ENCODE assay signal across 8 cellular contexts in the genomic region with DNA sequence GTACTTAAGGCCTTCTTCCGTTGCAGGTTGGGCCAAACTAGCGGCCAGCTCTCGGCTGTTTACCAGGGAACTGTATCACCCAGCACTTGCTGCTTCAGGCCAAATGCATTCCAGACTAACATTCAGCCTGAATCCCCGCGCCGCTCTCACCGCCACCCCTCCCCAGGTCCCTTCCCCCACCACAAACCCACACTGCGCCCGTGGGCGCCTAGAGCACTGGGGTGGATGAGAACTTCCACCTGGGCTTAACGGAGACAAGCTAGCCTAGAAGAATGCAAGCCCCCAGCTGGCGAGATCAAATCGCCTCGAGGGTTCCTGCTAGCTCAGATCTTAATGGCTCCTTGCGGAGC. TPM values are rescaled to one million over a fixed set of nuclear protein-coding genes. Genes with fewer than 3 reads are reported as not detected.
DNase-seq lines count a peak whose midpoint lies in the region; ATAC-seq and TF ChIP-seq lines count a peak whose summit lies in the region.

No MANE protein-coding gene starts in this region.

- TF ChIP-seq CTCF in CD8-positive, alpha-beta T cell (IDR thresholded peaks at IDR 0.05) = no peak
- TF ChIP-seq CTCF in left ventricle myocardium inferior (IDR thresholded peaks at IDR 0.05; ENCODE audit: borderline replicate concordance) (no peak), progenitor cell of endocrine pancreas (IDR thresholded peaks at IDR 0.05; ENCODE audit: unreplicated experiment) (no peak)

- intact Hi-C loops in CD8-positive, alpha-beta T cell (cut with DNase I, micrococcal nuclease) = loop anchor here (1.0 to 10.0 kb wide), 4 partner anchors 9 to 517 kb away; a partner anchor contains a TSS
- intact Hi-C loops in left ventricle myocardium inferior (cut with micrococcal nuclease) = no loop called here

- H3K27ac Mint-ChIP-seq in CD8-positive, alpha-beta T cell = peak overlapping the region; percentile 94
- peak overlapping the region; percentile 94 for H3K27ac Mint-ChIP-seq in activated naive CD8-positive, alpha-beta T cell treated with anti-CD3 and anti-CD28 coated beads, Interleukin-2, amount 50 U/mL, for 24 hours
- peak overlapping the region; percentile 99 for H3K27ac Mint-ChIP-seq in progenitor cell of endocrine pancreas

- TF ChIP-seq POLR2A in erythroblast (IDR thresholded peaks at IDR 0.05; ENCODE audit: low read length) = no peak

- H3K4me1 ChIP-seq in CD8-positive, alpha-beta T cell (ENCODE audit: insufficient read depth, low read length) = peaks cover 19% of the 10 kb centered on the region
- H3K4me1 ChIP-seq in left ventricle myocardium inferior = peaks cover 45% of the 10 kb centered on the region

- no peaks in the 10 kb centered on the region for H3K36me3 ChIP-seq in CD8-positive, alpha-beta T cell (ENCODE audit: insufficient read depth, low read length)
- no peaks in the 10 kb centered on the region for H3K36me3 ChIP-seq in left ventricle myocardium inferior

- CTCF ChIA-PET in CD8-positive, alpha-beta T cell (lab: Charles Lee) = interaction anchor here (1.3 to 1.9 kb wide), 4 partner anchors 9 to 25 kb away, joined by 3 to 8 read pairs (median 6); no protein-coding TSS in a partner anchor

- H3K27ac ChIP-seq in CD8-positive, alpha-beta T cell (ENCODE audit: low read depth, low read length) = peak overlapping the region; percentile 67
- H3K27ac ChIP-seq in left ventricle myocardium inferior (replicated peaks) = peak overlapping the region; percentile 93

- H3K9me3 ChIP-seq in CD8-positive, alpha-beta T cell (ENCODE audit: low read length) = no peaks in the 10 kb centered on the region
- peaks cover 6% of the 10 kb centered on the region for H3K9me3 ChIP-seq in left ventricle myocardium inferior (replicated peaks)

- no peaks in the 10 kb centered on the region for H3K9me3 Mint-ChIP-seq in CD8-positive, alpha-beta T cell
- H3K9me3 Mint-ChIP-seq in activated naive CD8-positive, alpha-beta T cell treated with anti-CD3 and anti-CD28 coated beads, Interleukin-2, amount 50 U/mL, for 24 hours = no peaks in the 10 kb centered on the region
- no peaks in the 10 kb centered on the region for H3K9me3 Mint-ChIP-seq in progenitor cell of endocrine pancreas (ENCODE audit: low read depth)

- H3K4me3 Mint-ChIP-seq in CD8-positive, alpha-beta T cell = peak overlapping the region; percentile 90
- H3K4me3 Mint-ChIP-seq in activated naive CD8-positive, alpha-beta T cell treated with anti-CD3 and anti-CD28 coated beads, Interleukin-2, amount 50 U/mL, for 24 hours = peak overlapping the region; percentile 94
- H3K4me3 Mint-ChIP-seq in progenitor cell of endocrine pancreas (ENCODE audit: low read depth) = peak overlapping the region; percentile 95

- H3K4me3 ChIP-seq in CD8-positive, alpha-beta T cell (ENCODE audit: low read depth, low read length) = peak overlapping the region; percentile 92
- H3K4me3 ChIP-seq in left ventricle myocardium inferior = peak overlapping the region; percentile 83

- peaks cover 3% of the 10 kb centered on the region for H3K36me3 Mint-ChIP-seq in CD8-positive, alpha-beta T cell
- H3K36me3 Mint-ChIP-seq in activated naive CD8-positive, alpha-beta T cell treated with anti-CD3 and anti-CD28 coated beads, Interleukin-2, amount 50 U/mL, for 24 hours (ENCODE audit: low read depth) = no peaks in the 10 kb centered on the region
- H3K36me3 Mint-ChIP-seq in progenitor cell of endocrine pancreas (ENCODE audit: insufficient read depth) = no peaks in the 10 kb centered on the region

- ATAC-seq in CD8-positive, alpha-beta T cell = no peak
- ATAC-seq in HG03095 (IDR thresholded peaks at IDR 0.05; ENCODE audit: unreplicated experiment) = peak; percentile 32
- ATAC-seq in activated naive CD8-positive, alpha-beta T cell treated with anti-CD3 and anti-CD28 coated beads, Interleukin-2, amount 50 U/mL, for 24 hours = no peak

- no peaks in the 10 kb centered on the region for H3K27me3 Mint-ChIP-seq in CD8-positive, alpha-beta T cell (ENCODE audit: low read depth)
- no peaks in the 10 kb centered on the region for H3K27me3 Mint-ChIP-seq in activated naive CD8-positive, alpha-beta T cell treated with anti-CD3 and anti-CD28 coated beads, Interleukin-2, amount 50 U/mL, for 24 hours
- no peaks in the 10 kb centered on the region for H3K27me3 Mint-ChIP-seq in progenitor cell of endocrine pancreas

- POLR2A ChIA-PET in CD8-positive, alpha-beta T cell (lab: Charles Lee) = interaction anchor here (0.6 to 1.2 kb wide), 5 partner anchors 9 to 173 kb away, joined by 3 to 4 read pairs (median 3); no protein-coding TSS in a partner anchor

- no peaks in the 10 kb centered on the region for H3K27me3 ChIP-seq in CD8-positive, alpha-beta T cell (ENCODE audit: insufficient read depth, low read length)
- H3K27me3 ChIP-seq in left ventricle myocardium inferior (ENCODE audit: low read depth) = no peaks in the 10 kb centered on the region

- peaks cover 45% of the 10 kb centered on the region for H3K4me1 Mint-ChIP-seq in CD8-positive, alpha-beta T cell (ENCODE audit: low read depth)
- peaks cover 24% of the 10 kb centered on the region for H3K4me1 Mint-ChIP-seq in activated naive CD8-positive, alpha-beta T cell treated with anti-CD3 and anti-CD28 coated beads, Interleukin-2, amount 50 U/mL, for 24 hours
- peaks cover 31% of the 10 kb centered on the region for H3K4me1 Mint-ChIP-seq in progenitor cell of endocrine pancreas (ENCODE audit: low read depth)

- DNase-seq in CD8-positive, alpha-beta T cell = peak in 1 of 7 experiments; percentile 11
- peak; percentile 23 for DNase-seq in activated naive CD8-positive, alpha-beta T cell treated with anti-CD3 and anti-CD28 coated beads, Interleukin-2, amount 50 U/mL, for 24 hours
- DNase-seq in left ventricle myocardium inferior = peak; percentile 47
- DNase-seq in progenitor cell of endocrine pancreas (ENCODE audit: low spot score, unreplicated experiment) = peak; percentile 30
- DNase-seq in NK-92 (lab: John Stamatoyannopoulos, UW; ENCODE audit: unreplicated experiment) = no peak
- no peak for DNase-seq in erythroblast (lab: John Stamatoyannopoulos, UW)
- DNase-seq in NCI-H2171 (lab: John Stamatoyannopoulos, UW) = no peak

RNA-seq across cellular contexts. Expression of a gene that starts 0.6 kb away (rescaled TPM):
- 1 to 10 TPM; 4.8 to 5.0 TPM for total RNA-seq in CD8-positive, alpha-beta T cell
- total RNA-seq in left ventricle myocardium inferior (38.2 TPM), progenitor cell of endocrine pancreas (112 TPM in 2 replicates)

RNA-seq across cellular contexts. Expression of a gene that starts 33.7 kb away (rescaled TPM):
- total RNA-seq in CD8-positive, alpha-beta T cell = not detected
- total RNA-seq in left ventricle myocardium inferior (not detected), progenitor cell of endocrine pancreas (not detected in 2 replicates)

RNA-seq across cellular contexts. Expression of a gene that starts 53.3 kb away (rescaled TPM):
- not detected for total RNA-seq in CD8-positive, alpha-beta T cell
- total RNA-seq in left ventricle myocardium inferior = not detected
- not detected in 2 replicates for total RNA-seq in progenitor cell of endocrine pancreas

Comparison
In these comparisons a context has a peak if more than half of its experiments do, and no peak if none do; other contexts are left out.
1. DNase-seq: peak in activated naive CD8-positive, alpha-beta T cell treated with anti-CD3 and anti-CD28 coated beads, Interleukin-2, amount 50 U/mL, for 24 hours (single experiment), left ventricle myocardium inferior (single experiment) and progenitor cell of endocrine pancreas (single experiment); none in NK-92 (single experiment), erythroblast (0 of 2) and NCI-H2171 (single experiment).
2. Peak in every context shown above with its lines, with median percentiles within 50 percentile points of each other: H3K27ac Mint-ChIP-seq and H3K4me3 Mint-ChIP-seq.